19 cellular contexts compared by ENCODE assay signal in the genomic region with DNA sequence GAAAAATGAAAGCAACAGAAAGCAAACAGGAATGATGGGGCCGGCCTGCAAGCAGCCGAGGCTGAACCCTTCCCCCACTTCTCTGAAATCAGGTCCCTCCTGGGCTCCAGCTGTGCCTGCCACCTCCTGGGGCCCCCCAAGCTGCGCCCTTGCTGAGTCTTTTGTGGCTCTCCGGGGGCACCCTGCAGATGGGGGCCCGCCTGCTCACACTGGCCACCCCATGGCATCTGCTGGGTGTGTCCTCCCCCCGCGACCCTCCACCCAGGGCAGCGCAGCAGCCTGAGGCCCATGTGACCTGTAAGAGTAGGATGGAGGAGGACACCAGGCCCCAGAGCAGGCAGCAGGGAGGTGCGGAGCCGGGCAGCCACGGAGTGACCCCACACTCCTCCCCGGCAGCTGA. TPM values are rescaled to one million over a fixed set of nuclear protein-coding genes. Genes with fewer than 3 reads are reported as not detected.
DNase-seq lines count a peak whose midpoint lies in the region; ATAC-seq and TF ChIP-seq lines count a peak whose summit lies in the region.
"Had no signal": no experiment of that assay in that cellular context is flagged by ENCODE, and none has a peak within 500 bp of the region (broad histone marks: within the 10 kb centered on the region; RNA-seq: fewer than 3 reads in every experiment).

No MANE protein-coding gene starts in this region.

- WGBS in heart right ventricle, 2 donors: 92% methylated on average over 12 of the region's 12 CpGs
- 72% methylated on average over 5 to 7 of the region's 12 CpGs for WGBS in upper lobe of left lung, 2 donors

- DNase-seq in left ventricle myocardium superior (peak; percentile 15), heart right ventricle (no peak), Karpas-422 (peak; percentile 60), WTC11 (ENCODE audit: low spot score) (no peak), upper lobe of left lung (peak in 1 of 2 donors; percentile 79), NCI-H524 treated with DMSO at 0.1 percent for 48 hours (lab: John Stamatoyannopoulos, UW) (no peak), GM13976 (ENCODE audit: low spot score) (no peak)
- DNase-seq in activated naive CD4-positive, alpha-beta T cell (lab: John Stamatoyannopoulos, UW): no peak
- DNase-seq: AML-193; Calu3; CD8-positive, alpha-beta T cell; DMS79 treated with DMSO at 0.1 percent for 48 hours; GM23248; IMR-90 had no signal

- H4K20me1 ChIP-seq in Karpas-422 (ENCODE audit: insufficient read depth, low read depth, low read length): no peaks in the 10 kb centered on the region; the same call in 1 of the 2 replicates

- H3K4me1 ChIP-seq in heart right ventricle: peaks cover 12 to 25% (median 22%) of the 10 kb centered on the region in 9 donors
- H3K4me1 ChIP-seq in Karpas-422 (ENCODE audit: low read length): peaks cover 66% of the 10 kb centered on the region
- peaks cover 10 to 24% (median 11%) of the 10 kb centered on the region in 4 donors for H3K4me1 ChIP-seq in upper lobe of left lung

- H2AFZ ChIP-seq in Karpas-422 (ENCODE audit: low read length): no peak overlapping the region
- H2AFZ ChIP-seq: GM23248 had no signal

- peaks cover 0 to 6% (median 0%) of the 10 kb centered on the region in 7 donors for H3K27me3 ChIP-seq in heart right ventricle
- H3K27me3 ChIP-seq in Karpas-422 (ENCODE audit: low read length): no peaks in the 10 kb centered on the region
- no peaks in the 10 kb centered on the region for H3K27me3 ChIP-seq in upper lobe of left lung

- ATAC-seq in left ventricle myocardium superior (no peak), heart right ventricle (no peak), WTC11 (no peak), upper lobe of left lung (ENCODE audit: low FRiP score in 2 of 2) (no peak)
- ATAC-seq: A549; CD8-positive, alpha-beta T cell; GM12878; HCT116 had no signal

- POLR2A ChIA-PET in WTC11 (lab: Charles Lee): no interaction called here

- no peaks in the 10 kb centered on the region for H3K79me2 ChIP-seq in Karpas-422 (ENCODE audit: low read length)

- H3K27ac Mint-ChIP-seq in WTC11: no peak overlapping the region
- H3K27ac Mint-ChIP-seq: CD8-positive, alpha-beta T cell had no signal

- peak overlapping the region; percentile 47 for H3K9ac ChIP-seq in Karpas-422 (ENCODE audit: low read length)
- H3K9ac ChIP-seq: GM23248 had no signal

- CTCF ChIA-PET in WTC11 (lab: Charles Lee): interaction anchor here (1.4 kb wide), 1 partner anchor 30 kb away, joined by 3 read pairs; a partner anchor contains a TSS

- peaks cover 4% of the 10 kb centered on the region for H3K4me1 Mint-ChIP-seq in WTC11

- H3K9me3 ChIP-seq in heart right ventricle (no peaks in the 10 kb centered on the region), Karpas-422 (ENCODE audit: low read length) (no peaks in the 10 kb centered on the region), upper lobe of left lung (no peaks in the 10 kb centered on the region)
- H3K9me3 ChIP-seq: A549 had no signal

- TF ChIP-seq POLR2A in upper lobe of left lung (IDR thresholded peaks at IDR 0.05): no peak

- H3K9me3 Mint-ChIP-seq in WTC11: no peaks in the 10 kb centered on the region
- H3K9me3 Mint-ChIP-seq: CD8-positive, alpha-beta T cell had no signal

- H3K36me3 ChIP-seq in heart right ventricle (peaks cover 0 to 32% (median 6%) of the 10 kb centered on the region in 9 donors), Karpas-422 (ENCODE audit: insufficient read depth, low read length) (no peaks in the 10 kb centered on the region), upper lobe of left lung (peaks cover 0 to 19% (median 5%) of the 10 kb centered on the region in 4 donors)

- H3K4me3 Mint-ChIP-seq in WTC11: no peak overlapping the region
- H3K4me3 Mint-ChIP-seq: CD8-positive, alpha-beta T cell had no signal

- intact Hi-C loops in left ventricle myocardium superior (cut with micrococcal nuclease): no loop called here
- intact Hi-C loops in heart right ventricle (cut with DNase I): loop anchor here in 1 of 10 donors (5.0 kb wide), 1 partner anchor 64 kb away; no protein-coding TSS in a partner anchor

- H3K27me3 Mint-ChIP-seq in WTC11 (ENCODE audit: low read depth): no peaks in the 10 kb centered on the region

- H3K36me3 Mint-ChIP-seq in WTC11: no peaks in the 10 kb centered on the region
- H3K36me3 Mint-ChIP-seq: CD8-positive, alpha-beta T cell had no signal

- no peak for TF ChIP-seq EP300 in upper lobe of left lung (IDR thresholded peaks at IDR 0.05)

- TF ChIP-seq CTCF in heart right ventricle (IDR thresholded peaks at IDR 0.05) (no peak), WTC11 (IDR thresholded peaks at IDR 0.05) (no peak), upper lobe of left lung (IDR thresholded peaks at IDR 0.05) (no peak), GM13976 (IDR thresholded peaks at IDR 0.05; ENCODE audit: borderline replicate concordance, control extremely low read depth, extremely low read depth, insufficient read depth, missing control alignments) (no peak)

- H3K9me2 ChIP-seq in Karpas-422 (replicated peaks; ENCODE audit: insufficient read depth, low read length): no peaks in the 10 kb centered on the region

- H3K4me3 ChIP-seq in heart right ventricle: no peak overlapping the region
- no peak overlapping the region for H3K4me3 ChIP-seq in Karpas-422 (ENCODE audit: low read length)
- H3K4me3 ChIP-seq in upper lobe of left lung: no peak overlapping the region
- H3K4me3 ChIP-seq: A549, GM12878, GM23248 had no signal

- peak overlapping the region; percentile 41 for H3K4me2 ChIP-seq in Karpas-422 (ENCODE audit: low read depth, low read length, poor library complexity, severe bottlenecking)
- H3K4me2 ChIP-seq: A549 had no signal

- H3K27ac ChIP-seq in heart right ventricle (no peak overlapping the region), Karpas-422 (ENCODE audit: low read length) (peak overlapping the region; percentile 42), upper lobe of left lung (peak overlapping the region in 3 of 4 donors; percentile 2 to 73 (median 16))
- H3K27ac ChIP-seq: 22Rv1, A549, GM23248 had no signal

- in situ Hi-C loops in GM13976 (cut with MboI; ENCODE audit: low sequenced_read_pairs, unreplicated experiment): no loop called here

TF ChIP-seq in WTC11, 78 proteins besides CTCF, POLR2A, EP300 and RAD21 (continues in another document):
- TF ChIP-seq TEAD1 (CRISPR knock-in tag; IDR thresholded peaks at IDR 0.05) (no peak), SP1 (CRISPR knock-in tag; conservative IDR thresholded peaks at IDR 0.05) (no peak), EMX1 (CRISPR knock-in tag; IDR thresholded peaks at IDR 0.05) (no peak), MYBL2 (CRISPR knock-in tag; IDR thresholded peaks at IDR 0.05) (no peak)
- TF ChIP-seq, protein P1, sequence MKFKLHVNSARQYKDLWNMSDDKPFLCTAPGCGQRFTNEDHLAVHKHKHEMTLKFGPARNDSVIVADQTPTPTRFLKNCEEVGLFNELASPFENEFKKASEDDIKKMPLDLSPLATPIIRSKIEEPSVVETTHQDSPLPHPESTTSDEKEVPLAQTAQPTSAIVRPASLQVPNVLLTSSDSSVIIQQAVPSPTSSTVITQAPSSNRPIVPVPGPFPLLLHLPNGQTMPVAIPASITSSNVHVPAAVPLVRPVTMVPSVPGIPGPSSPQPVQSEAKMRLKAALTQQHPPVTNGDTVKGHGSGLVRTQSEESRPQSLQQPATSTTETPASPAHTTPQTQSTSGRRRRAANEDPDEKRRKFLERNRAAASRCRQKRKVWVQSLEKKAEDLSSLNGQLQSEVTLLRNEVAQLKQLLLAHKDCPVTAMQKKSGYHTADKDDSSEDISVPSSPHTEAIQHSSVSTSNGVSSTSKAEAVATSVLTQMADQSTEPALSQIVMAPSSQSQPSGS (CRISPR knock-in tag; IDR thresholded peaks at IDR 0.05; ENCODE audit: borderline replicate concordance, low read depth): no peak

RNA-seq across cellular contexts. Expression of a gene that starts 5.7 kb away (rescaled TPM):
- total RNA-seq in left ventricle myocardium superior (61.7 TPM), heart right ventricle (10 to 100 TPM; 19.4 to 50.2 (median 24.8) TPM), WTC11 (2021) (14.2 to 16.2 TPM (median 16.2 TPM) in 3 replicates), upper lobe of left lung (10 to 100 TPM; 10.0 to 78.6 (median 24.2) TPM)
- 10 to 100 TPM; 26.2 to 87.8 TPM for polyA plus RNA-seq in heart right ventricle
- 11.7 and 38.4 TPM in 2 replicates for total RNA-seq in Karpas-422 (2014; rRNA removed; shearing (Covaris generic); ENCODE audit: low replicate concordance)

RNA-seq across cellular contexts. Expression of a gene that starts 29.2 kb away (rescaled TPM):
- total RNA-seq in left ventricle myocardium superior (not detected), heart right ventricle (under 1 TPM in 3 of 10 donors, not detected in 7; 0.02 to 0.04 (median 0.03) TPM), WTC11 (2021) (0.02 to 0.04 TPM in 2 of 3 replicates, not detected in the other), upper lobe of left lung (10 to 100 TPM in 3 of 6 donors, 1 to 10 TPM in 2, under 1 TPM in 1; 0.17 to 22.3 (median 10.0) TPM)
- polyA plus RNA-seq in heart right ventricle: under 1 TPM in 1 of 2 donors, not detected in 1; 0.07 TPM
- 0.34 and 0.43 TPM in 2 replicates for total RNA-seq in Karpas-422 (2014; rRNA removed; shearing (Covaris generic); ENCODE audit: low replicate concordance)
- total RNA-seq: GM23248, IMR-90 had no signal
- polyA plus RNA-seq: BJ, GM23248, IMR-90 had no signal

RNA-seq across cellular contexts. Expression of a gene that starts 30.5 kb away (rescaled TPM):
- total RNA-seq in left ventricle myocardium superior (40.2 TPM), heart right ventricle (10 to 100 TPM; 23.3 to 39.5 (median 30.7) TPM), WTC11 (2021) (13.5 to 17.2 TPM (median 15.0 TPM) in 3 replicates), upper lobe of left lung (10 to 100 TPM in 5 of 6 donors, 1 to 10 TPM in 1; 5.2 to 35.9 (median 19.4) TPM)
- polyA plus RNA-seq in heart right ventricle: 10 to 100 TPM; 37.0 to 49.2 TPM
- total RNA-seq in Karpas-422 (2014; rRNA removed; shearing (Covaris generic); ENCODE audit: low replicate concordance): 40.1 and 104 TPM in 2 replicates

RNA-seq across cellular contexts. Expression of a gene that starts 40.4 kb away (rescaled TPM):
- 0.79 TPM for total RNA-seq in left ventricle myocardium superior
- total RNA-seq in heart right ventricle: 1 to 10 TPM in 5 of 10 donors, under 1 TPM in 4, not detected in 1; 0.21 to 2.0 (median 1.1) TPM
- 1 to 10 TPM; 1.3 to 1.6 TPM for polyA plus RNA-seq in heart right ventricle
- total RNA-seq in Karpas-422 (2014; rRNA removed; shearing (Covaris generic); ENCODE audit: low replicate concordance): 1.3 and 2.9 TPM in 2 replicates
- total RNA-seq in WTC11 (2021): 0.76 to 0.96 TPM (median 0.96 TPM) in 3 replicates
- total RNA-seq in upper lobe of left lung: 10 to 100 TPM in 5 of 6 donors, 1 to 10 TPM in 1; 3.5 to 30.4 (median 16.8) TPM

Comparison
In these comparisons a context has a peak if more than half of its experiments do, and no peak if none do; other contexts are left out.
1. DNase-seq: peak in left ventricle myocardium superior (single experiment) and Karpas-422 (single experiment); none in heart right ventricle (0 of 2), WTC11 (single experiment), NCI-H524 treated with DMSO at 0.1 percent for 48 hours (single experiment), activated naive CD4-positive, alpha-beta T cell (0 of 4) and GM13976 (single experiment).
2. H3K27ac ChIP-seq: peak in Karpas-422 (single experiment) and upper lobe of left lung (3 of 4); none in heart right ventricle (0 of 10).